Comparison of ENCODE assay signal across 13 cellular contexts in genomic region chr5:45623855-45624254, GRCh38.
"Had no signal": no experiment of that assay in that cellular context is flagged by ENCODE, and none has a peak within 500 bp of the region (broad histone marks: within the 10 kb centered on the region; RNA-seq: fewer than 3 reads in every experiment).

No MANE protein-coding gene starts in this region.

- H3K4me3 ChIP-seq: esophagus muscularis mucosa, gastrocnemius medialis, smooth muscle cell had no signal

- H3K4me1 ChIP-seq: esophagus muscularis mucosa, gastrocnemius medialis had no signal

- H3K27ac Mint-ChIP-seq: naive thymus-derived CD4-positive, alpha-beta T cell; nephron progenitor cell had no signal

- H3K4me1 Mint-ChIP-seq: naive thymus-derived CD4-positive, alpha-beta T cell; nephron progenitor cell had no signal

- H3K27me3 Mint-ChIP-seq: naive thymus-derived CD4-positive, alpha-beta T cell had no signal

- H3K36me3 ChIP-seq: esophagus muscularis mucosa, gastrocnemius medialis had no signal

- H3K27me3 ChIP-seq: esophagus muscularis mucosa, gastrocnemius medialis had no signal

- H3K9me3 Mint-ChIP-seq: nephron progenitor cell had no signal

- H3K36me3 Mint-ChIP-seq: naive thymus-derived CD4-positive, alpha-beta T cell had no signal

- ATAC-seq: naive thymus-derived CD4-positive, alpha-beta T cell had no signal

- H3K9me3 ChIP-seq: esophagus muscularis mucosa, gastrocnemius medialis had no signal

- H3K4me3 Mint-ChIP-seq: naive thymus-derived CD4-positive, alpha-beta T cell; nephron progenitor cell had no signal

- DNase-seq: effector memory CD4-positive, alpha-beta T cell; gastrocnemius medialis; islet precursor cell; mammary epithelial cell; naive thymus-derived CD4-positive, alpha-beta T cell; nephron progenitor cell; posterior cingulate gyrus; stimulated activated CD4-positive, alpha-beta T cell treated with anti-CD3 and anti-CD28 coated beads, Interleukin-2, amount 100 ng/mL, for 48 hours; stimulated activated naive CD4-positive, alpha-beta T cell treated with Interleukin-2 at 50 U/mL for 16 hours; trophoblast cell had no signal

- H3K27ac ChIP-seq: epithelial cell of prostate, esophagus muscularis mucosa, gastrocnemius medialis had no signal
